Comparison of ENCODE assay signal across 8 cellular contexts in the genomic region with DNA sequence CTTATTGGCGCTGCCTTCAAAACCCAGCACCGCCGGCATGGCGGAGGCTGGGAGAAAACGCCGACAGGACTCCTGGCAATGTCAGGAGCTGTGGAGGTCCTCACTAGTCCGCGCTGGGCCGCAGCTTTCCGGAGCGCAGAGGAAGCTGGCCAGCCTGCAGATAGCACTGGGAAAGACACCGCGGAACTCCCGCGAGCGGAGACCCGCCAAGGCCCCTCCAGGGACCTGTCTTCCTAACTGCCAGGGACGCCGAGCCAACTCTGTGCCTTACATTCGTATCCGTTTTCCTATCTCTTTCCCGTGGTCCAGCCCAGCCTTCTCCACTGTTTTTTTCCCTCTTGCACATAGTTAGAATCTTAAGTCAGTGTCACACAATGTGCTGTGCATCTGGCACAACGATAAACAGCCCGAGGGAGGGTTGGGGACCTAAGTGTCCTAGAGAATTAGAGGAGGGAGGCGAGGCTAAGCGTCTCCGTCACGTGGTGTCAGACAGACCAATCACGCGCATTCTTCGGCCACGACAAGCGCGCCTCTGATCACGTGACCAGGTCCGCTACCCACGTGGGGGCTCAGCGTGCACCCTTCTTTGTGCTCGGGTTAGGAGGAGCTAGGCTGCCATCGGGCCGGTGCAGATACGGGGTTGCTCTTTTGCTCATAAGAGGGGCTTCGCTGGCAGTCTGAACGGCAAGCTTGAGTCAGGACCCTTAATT. TPM values are rescaled to one million over a fixed set of nuclear protein-coding genes. Genes with fewer than 3 reads are reported as not detected.
DNase-seq lines count a peak whose midpoint lies in the region; ATAC-seq and TF ChIP-seq lines count a peak whose summit lies in the region.

A gene (plus strand): TSS at position 582 of the 710 bp plus-strand sequence. CDS start 420 bp downstream, outside the sequence.
A gene (minus strand): TSS at position 168 of the 710 bp plus-strand sequence. CDS start 129 bp downstream, at position 39.

- H3K27me3 Mint-ChIP-seq in T-helper 17 cell: no peaks in the 10 kb centered on the region
- H3K27me3 Mint-ChIP-seq in progenitor cell of endocrine pancreas: no peaks in the 10 kb centered on the region

- ATAC-seq in HG02884 (IDR thresholded peaks at IDR 0.05; ENCODE audit: unreplicated experiment) (peak; percentile 85), T-helper 17 cell (peak; percentile 83)

- H3K4me1 Mint-ChIP-seq in T-helper 17 cell: peaks cover 11% of the 10 kb centered on the region
- peaks cover 2% of the 10 kb centered on the region for H3K4me1 Mint-ChIP-seq in progenitor cell of endocrine pancreas (ENCODE audit: low read depth)

- H3K36me3 Mint-ChIP-seq in T-helper 17 cell (ENCODE audit: low read depth): peaks cover 10% of the 10 kb centered on the region
- H3K36me3 Mint-ChIP-seq in progenitor cell of endocrine pancreas (ENCODE audit: insufficient read depth): peaks cover 23% of the 10 kb centered on the region

- TF ChIP-seq CTCF in GM13977 (IDR thresholded peaks at IDR 0.05; ENCODE audit: extremely low read depth, insufficient read depth, missing control alignments) (no peak), left ventricle myocardium inferior (IDR thresholded peaks at IDR 0.05; ENCODE audit: borderline replicate concordance) (no peak), progenitor cell of endocrine pancreas (IDR thresholded peaks at IDR 0.05; ENCODE audit: unreplicated experiment) (no peak)

- peak; percentile 96 for DNase-seq in GM13977 (ENCODE audit: low spot score)
- DNase-seq in NCI-H1694 (lab: John Stamatoyannopoulos, UW): peak; percentile 99
- DNase-seq in T-helper 17 cell: peak; percentile 88 to 94 (median 93)
- peak; percentile 89 to 99 (median 97) for DNase-seq in amygdala (lab: John Stamatoyannopoulos, UW)
- DNase-seq in left ventricle myocardium inferior: peak; percentile 98
- peak; percentile 94 for DNase-seq in progenitor cell of endocrine pancreas (ENCODE audit: low spot score, unreplicated experiment)
- peak; percentile 99 for DNase-seq in ureter (ENCODE audit: low spot score)

- no peaks in the 10 kb centered on the region for H3K27me3 ChIP-seq in left ventricle myocardium inferior (ENCODE audit: low read depth)

- H3K4me1 ChIP-seq in left ventricle myocardium inferior: peaks cover 62% of the 10 kb centered on the region

- H3K36me3 ChIP-seq in left ventricle myocardium inferior: peaks cover 67% of the 10 kb centered on the region

- in situ Hi-C loops in GM13977 (cut with MboI; ENCODE audit: low pct_unique_long_range_greater_than_20kb, low sequenced_read_pairs, unreplicated experiment): no loop called here

- H3K27ac ChIP-seq in left ventricle myocardium inferior (replicated peaks): peak within 1 kb of the TSS; percentile 97

- H3K9me3 ChIP-seq in T-helper 17 cell (ENCODE audit: control insufficient read depth, low read length, poor library complexity, severe bottlenecking): no peaks in the 10 kb centered on the region
- H3K9me3 ChIP-seq in left ventricle myocardium inferior (replicated peaks): no peaks in the 10 kb centered on the region

- intact Hi-C loops in left ventricle myocardium inferior (cut with micrococcal nuclease): no loop called here

- H3K27ac Mint-ChIP-seq in T-helper 17 cell (no peak within 1 kb of the TSS), progenitor cell of endocrine pancreas (no peak within 1 kb of the TSS)

- H3K4me3 Mint-ChIP-seq in T-helper 17 cell: no peak within 1 kb of the TSS
- H3K4me3 Mint-ChIP-seq in progenitor cell of endocrine pancreas (ENCODE audit: low read depth): no peak within 1 kb of the TSS

- peak within 1 kb of the TSS; percentile 78 for H3K4me3 ChIP-seq in left ventricle myocardium inferior

- H3K9me3 Mint-ChIP-seq in progenitor cell of endocrine pancreas (ENCODE audit: low read depth): no peaks in the 10 kb centered on the region

RNA-seq across cellular contexts. Expression of the first gene that starts in this region (rescaled TPM):
- total RNA-seq in T-helper 17 cell (100 to 1,000 TPM in 1 of 2 donors, 10 to 100 TPM in 1; 89.6 to 113 TPM), left ventricle myocardium inferior (75.0 TPM), progenitor cell of endocrine pancreas (309 and 322 TPM in 2 replicates), ureter (169 TPM)

RNA-seq across cellular contexts. Expression of the second gene that starts in this region (rescaled TPM):
- total RNA-seq in T-helper 17 cell: 10 to 100 TPM; 48.9 to 55.3 TPM
- total RNA-seq in left ventricle myocardium inferior: 19.4 TPM
- 89.0 and 94.4 TPM in 2 replicates for total RNA-seq in progenitor cell of endocrine pancreas
- 39.7 TPM for total RNA-seq in ureter

Comparison
In these comparisons a context has a peak if more than half of its experiments do, and no peak if none do; other contexts are left out.
1. Peak in every context shown above with its lines: DNase-seq, ATAC-seq, H3K4me3 ChIP-seq and H3K27ac ChIP-seq.